Comparison of ENCODE assay signal across 21 cellular contexts in the genomic region with DNA sequence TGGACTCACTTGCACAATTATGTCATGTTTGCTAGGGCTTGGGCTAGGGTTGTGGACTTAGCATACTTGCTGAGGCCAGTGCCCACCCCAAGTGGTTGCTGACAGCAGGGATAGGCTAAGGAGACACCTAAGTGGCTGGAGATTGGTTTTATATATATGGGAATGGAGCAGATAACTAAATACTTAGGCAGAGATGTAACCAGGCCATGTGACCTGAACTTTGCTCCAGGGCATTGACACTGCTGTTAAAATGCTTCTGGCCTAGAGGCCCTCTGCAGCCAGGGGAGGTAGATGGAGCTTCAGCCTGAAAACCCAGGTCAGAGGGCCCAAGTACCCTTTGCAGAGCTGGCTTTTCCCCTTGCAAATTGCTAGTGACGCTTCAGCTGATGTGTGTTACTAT. TPM values are rescaled to one million over a fixed set of nuclear protein-coding genes. Genes with fewer than 3 reads are reported as not detected.
DNase-seq lines count a peak whose midpoint lies in the region; ATAC-seq lines count a peak whose summit lies in the region.
"Had no signal": no experiment of that assay in that cellular context is flagged by ENCODE, and none has a peak within 500 bp of the region (broad histone marks: within the 10 kb centered on the region; RNA-seq: fewer than 3 reads in every experiment).

No MANE protein-coding gene starts in this region.

- no peaks in the 10 kb centered on the region for H3K79me1 ChIP-seq in neuronal stem cell (ENCODE audit: low read depth, low read length)

- no peaks in the 10 kb centered on the region for H3K79me2 ChIP-seq in Karpas-422 (ENCODE audit: low read length)

- H3K36me3 ChIP-seq in Karpas-422 (ENCODE audit: insufficient read depth, low read length) = no peaks in the 10 kb centered on the region
- H3K36me3 ChIP-seq in neuronal stem cell (replicated peaks in 1 of 2; ENCODE audit: control insufficient read depth in 2 of 2, insufficient read depth in 2 of 2, low read length in 2 of 2) = no peaks in the 10 kb centered on the region
- H3K36me3 ChIP-seq: adrenal gland, gastroesophageal sphincter, ovary, transverse colon had no signal

- H3K18ac ChIP-seq in neuronal stem cell (ENCODE audit: low read length) = no peak overlapping the region

- no peaks in the 10 kb centered on the region for H4K20me1 ChIP-seq in Karpas-422 (ENCODE audit: insufficient read depth, low read depth, low read length)

- H3K4ac ChIP-seq in neuronal stem cell (ENCODE audit: low read length) = no peak overlapping the region

- WGBS in neuronal stem cell (ENCODE audit: extremely low coverage in 2 of 2, insufficient read length in 2 of 2, insufficient replicate concordance in 1 of 2), 2 donors = no CpG with 5 or more reads among the region's 1 CpG

- H3K27me3 ChIP-seq in Karpas-422 (ENCODE audit: low read length) (no peaks in the 10 kb centered on the region), neuronal stem cell (ENCODE audit: control insufficient read depth in 3 of 3, insufficient read depth in 3 of 3, low read depth in 1 of 3, low read length in 3 of 3) (peaks cover 6 to 35% (median 18%) of the 10 kb centered on the region in 3 experiments)
- H3K27me3 ChIP-seq: gastroesophageal sphincter, ovary had no signal

- no peak overlapping the region for H3K9ac ChIP-seq in Karpas-422 (ENCODE audit: low read length)
- H3K9ac ChIP-seq in neuronal stem cell (ENCODE audit: low read depth, low read length, poor library complexity) = peak overlapping the region; percentile 44

- DNase-seq in T-helper 1 cell = no peak
- DNase-seq in Karpas-422 = peak; percentile 46
- no peak for DNase-seq in immature natural killer cell
- no peak for DNase-seq in neuronal stem cell (ENCODE audit: low spot score)
- DNase-seq in NCI-H2081 (lab: John Stamatoyannopoulos, UW) = no peak
- no peak for DNase-seq in NCI-H1092 treated with DMSO at 0.1 percent for 48 hours (lab: John Stamatoyannopoulos, UW)
- DNase-seq: 8988T; activated CD4-positive, alpha-beta T cell treated with anti-CD3 and anti-CD28 coated beads for 36 hours; activated T-cell treated with anti-CD3 and anti-CD28 coated beads, Interleukin-2, amount 50 U/mL, for 1 hour; adrenal gland; C1 segment of cervical spinal cord; NCI-H1092; ovary; transverse colon had no signal

- H3K4me1 Mint-ChIP-seq in T-helper 1 cell treated with Interleukin-12 subunit alpha and Interleukin-12 subunit beta and Interleukin-4 antibody, amounts not matched to agents 30 μg/mL and 1 μg/mL, for 36 hours (ENCODE audit: low read depth) = peaks cover 13% of the 10 kb centered on the region
- peaks cover 10 to 12% of the 10 kb centered on the region in 2 donors for H3K4me1 Mint-ChIP-seq in immature natural killer cell

- H2AK5ac ChIP-seq in neuronal stem cell (ENCODE audit: low read depth, low read length) = no peak overlapping the region

- no peak overlapping the region for H3K23ac ChIP-seq in neuronal stem cell (ENCODE audit: low read depth, low read length, poor library complexity)

- H3K36me3 Mint-ChIP-seq in T-helper 1 cell treated with Interleukin-12 subunit alpha and Interleukin-12 subunit beta and Interleukin-4 antibody, amounts not matched to agents 30 μg/mL and 1 μg/mL, for 36 hours (ENCODE audit: low read depth) = no peaks in the 10 kb centered on the region
- no peaks in the 10 kb centered on the region for H3K36me3 Mint-ChIP-seq in immature natural killer cell

- no peak overlapping the region for H3K14ac ChIP-seq in neuronal stem cell (ENCODE audit: low read length)

- no peak overlapping the region for H2BK5ac ChIP-seq in neuronal stem cell (ENCODE audit: low read length)

- H3K4me1 ChIP-seq in Karpas-422 (ENCODE audit: low read length) = peaks cover 42% of the 10 kb centered on the region
- peaks cover 3 to 20% of the 10 kb centered on the region in 2 donors for H3K4me1 ChIP-seq in neuronal stem cell (ENCODE audit: control insufficient read depth in 2 of 2, insufficient read depth in 1 of 2, low read depth in 1 of 2, low read length in 2 of 2)

- H4K91ac ChIP-seq in neuronal stem cell (ENCODE audit: low read depth, low read length, poor library complexity) = no peak overlapping the region

- H3K9me3 ChIP-seq in Karpas-422 (ENCODE audit: low read length) (no peaks in the 10 kb centered on the region), neuronal stem cell (replicated peaks in 1 of 2; ENCODE audit: control insufficient read depth in 2 of 2, insufficient read depth in 1 of 2, low read depth in 1 of 2, low read length in 2 of 2) (peaks cover 0 to 4% of the 10 kb centered on the region in 2 donors)
- H3K9me3 ChIP-seq: adrenal gland, gastroesophageal sphincter, ovary, transverse colon had no signal

- H3K27ac ChIP-seq in Karpas-422 (ENCODE audit: low read length) (no peak overlapping the region), neuronal stem cell (replicated peaks; ENCODE audit: low read length) (no peak overlapping the region)
- H3K27ac ChIP-seq: adrenal gland, ovary, RWPE1, transverse colon had no signal

- H3K9me2 ChIP-seq in Karpas-422 (replicated peaks; ENCODE audit: insufficient read depth, low read length) = no peaks in the 10 kb centered on the region

- H3K4me3 ChIP-seq in Karpas-422 (ENCODE audit: low read length) (no peak overlapping the region), neuronal stem cell (ENCODE audit: low read length in 2 of 2) (no peak overlapping the region)
- H3K4me3 ChIP-seq: gastroesophageal sphincter, GM12878, ovary, transverse colon had no signal

- H2AFZ ChIP-seq in Karpas-422 (ENCODE audit: low read length) (0 out of 2 replicates have a peak overlapping the region, but pooled peaks have one; percentile 30), neuronal stem cell (ENCODE audit: low read length) (no peak overlapping the region)

- H3K27ac Mint-ChIP-seq in T-helper 1 cell treated with Interleukin-12 subunit alpha and Interleukin-12 subunit beta and Interleukin-4 antibody, amounts not matched to agents 30 μg/mL and 1 μg/mL, for 36 hours = no peak overlapping the region
- no peak overlapping the region for H3K27ac Mint-ChIP-seq in immature natural killer cell
- H3K27ac Mint-ChIP-seq: activated CD4-positive, alpha-beta T cell treated with anti-CD3 and anti-CD28 coated beads for 36 hours had no signal

- H4K8ac ChIP-seq in neuronal stem cell (ENCODE audit: low read depth, low read length) = no peak overlapping the region

- no peak for ATAC-seq in GM21737 (IDR thresholded peaks at IDR 0.05; ENCODE audit: unreplicated experiment)
- ATAC-seq: activated CD4-positive, alpha-beta T cell treated with anti-CD3 and anti-CD28 coated beads for 36 hours; gastroesophageal sphincter; GM12878; HCT116 had no signal

- H3K4me3 Mint-ChIP-seq in T-helper 1 cell treated with Interleukin-12 subunit alpha and Interleukin-12 subunit beta and Interleukin-4 antibody, amounts not matched to agents 30 μg/mL and 1 μg/mL, for 36 hours = peak overlapping the region; percentile 60
- H3K4me3 Mint-ChIP-seq in immature natural killer cell = peak overlapping the region in 4 of 5 donors; percentile 33 to 56 (median 41)
- H3K4me3 Mint-ChIP-seq: activated CD4-positive, alpha-beta T cell treated with anti-CD3 and anti-CD28 coated beads for 36 hours had no signal

- no peak overlapping the region for H2BK120ac ChIP-seq in neuronal stem cell (ENCODE audit: low read depth, low read length)

- H3K4me2 ChIP-seq in Karpas-422 (ENCODE audit: low read depth, low read length, poor library complexity, severe bottlenecking) (no peak overlapping the region), neuronal stem cell (ENCODE audit: insufficient read depth, low read length, poor library complexity, severe bottlenecking) (no peak overlapping the region)

- H3K9me3 Mint-ChIP-seq in T-helper 1 cell treated with Interleukin-12 subunit alpha and Interleukin-12 subunit beta and Interleukin-4 antibody, amounts not matched to agents 30 μg/mL and 1 μg/mL, for 36 hours = no peaks in the 10 kb centered on the region
- H3K9me3 Mint-ChIP-seq in immature natural killer cell = peaks cover 0 to 1% (median 0%) of the 10 kb centered on the region in 6 donors

- H2BK12ac ChIP-seq in neuronal stem cell (ENCODE audit: low read length) = no peak overlapping the region

- no peak overlapping the region for H2BK15ac ChIP-seq in neuronal stem cell (ENCODE audit: low read length)

- H3K27me3 Mint-ChIP-seq in T-helper 1 cell treated with Interleukin-12 subunit alpha and Interleukin-12 subunit beta and Interleukin-4 antibody, amounts not matched to agents 30 μg/mL and 1 μg/mL, for 36 hours (ENCODE audit: low read depth) = peaks cover 73% of the 10 kb centered on the region
- H3K27me3 Mint-ChIP-seq in immature natural killer cell (ENCODE audit: low read depth in 3 of 3) = peaks cover 10 to 22% (median 16%) of the 10 kb centered on the region in 3 donors

RNA-seq across cellular contexts. Expression of gene ITGB3, which starts 1.4 kb away (rescaled TPM):
- total RNA-seq in Karpas-422 (2014; rRNA removed; shearing (Covaris generic); ENCODE audit: low replicate concordance) = 16.4 and 19.6 TPM in 2 replicates
- 10 to 100 TPM in 1 of 3 donors, 1 to 10 TPM in 1, not detected in 1; 1.1 to 11.0 TPM for polyA plus RNA-seq in immature natural killer cell
- polyA plus RNA-seq in neuronal stem cell (2013, experiment 1 of 2) = 0.01 TPM
- 0.01 TPM for polyA plus RNA-seq in neuronal stem cell (2013, experiment 2 of 2)

RNA-seq across cellular contexts. Expression of gene MYL4, which starts 43.1 kb away (rescaled TPM):
- 3.7 and 6.0 TPM in 2 replicates for total RNA-seq in Karpas-422 (2014; rRNA removed; shearing (Covaris generic); ENCODE audit: low replicate concordance)
- polyA plus RNA-seq in immature natural killer cell = under 1 TPM in 1 of 3 donors, not detected in 2; 0.39 TPM
- 2.0 TPM for polyA plus RNA-seq in neuronal stem cell (2013, experiment 1 of 2)
- 2.3 TPM for polyA plus RNA-seq in neuronal stem cell (2013, experiment 2 of 2)
- total RNA-seq: activated CD4-positive, alpha-beta T cell treated with anti-CD3 and anti-CD28 coated beads for 36 hours; Daoy; transverse colon had no signal
